ENCODE assay signal across 2 cellular contexts in the genomic region with DNA sequence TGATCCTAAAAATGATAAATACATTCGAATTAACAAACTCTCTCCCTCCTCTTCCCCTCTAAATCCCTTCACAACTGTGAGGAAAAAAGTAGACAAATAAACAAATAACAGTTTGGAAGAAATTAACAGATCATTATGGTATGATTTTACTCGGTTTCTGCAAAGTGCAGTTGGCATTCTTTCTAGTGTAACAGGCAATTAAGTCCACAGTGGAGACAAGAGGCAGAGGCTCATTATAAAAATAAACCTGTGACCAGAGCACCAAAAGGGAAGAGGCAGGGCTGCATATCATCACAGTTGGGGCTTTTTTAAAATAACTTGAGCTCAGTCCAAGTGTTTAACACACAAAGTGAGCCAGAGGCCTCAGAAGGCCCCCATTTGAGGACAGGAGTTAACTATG.
TF ChIP-seq lines count a peak whose summit lies in the region.

No MANE protein-coding gene starts in this region.

TF ChIP-seq in SK-N-SH treated with all-trans-retinoic acid at 6 μM for 48 hours, 23 proteins besides CTCF, POLR2A, EP300 and RAD21:
- TF ChIP-seq ESRRG (CRISPR knock-in tag; IDR thresholded peaks at IDR 0.05) (no peak), ZFP3 (CRISPR knock-in tag; IDR thresholded peaks at IDR 0.05) (no peak), ZNF565 (CRISPR knock-in tag; conservative IDR thresholded peaks at IDR 0.05; ENCODE audit: low read depth) (no peak), PPARA (CRISPR knock-in tag; IDR thresholded peaks at IDR 0.05; ENCODE audit: borderline replicate concordance) (no peak), ISL1 (CRISPR knock-in tag; IDR thresholded peaks at IDR 0.05) (peak; percentile 65), ZC3H10 (CRISPR knock-in tag; IDR thresholded peaks at IDR 0.05) (no peak), TOX (CRISPR knock-in tag; IDR thresholded peaks at IDR 0.05; ENCODE audit: borderline replicate concordance) (no peak)

TF ChIP-seq in SK-N-SH, 30 proteins besides CTCF, POLR2A, EP300 and RAD21:
- TF ChIP-seq GATA2 (CRISPR knock-in tag; IDR thresholded peaks at IDR 0.05) (no peak), SIN3A (IDR thresholded peaks at IDR 0.05; ENCODE audit: borderline replicate concordance, low read depth, low read length) (no peak), JUND (IDR thresholded peaks at IDR 0.05) (no peak), YY1 (IDR thresholded peaks at IDR 0.05; ENCODE audit: low read depth) (no peak), GABPA (IDR thresholded peaks at IDR 0.05; ENCODE audit: low read depth) (no peak), RXRA (IDR thresholded peaks at IDR 0.05; ENCODE audit: borderline replicate concordance, low read depth) (no peak), FOXM1 (IDR thresholded peaks at IDR 0.05; ENCODE audit: low read depth) (no peak), MXI1 (IDR thresholded peaks at IDR 0.05; ENCODE audit: low read depth, low read length) (no peak), POLR2AphosphoS5 (IDR thresholded peaks at IDR 0.05; ENCODE audit: low read depth, low read length) (no peak), ELF1 (IDR thresholded peaks at IDR 0.05) (no peak), EZH2phosphoT487 (IDR thresholded peaks at IDR 0.05; ENCODE audit: borderline replicate concordance, low read depth) (no peak), NRF1 (IDR thresholded peaks at IDR 0.05; ENCODE audit: low read depth, low read length) (no peak)
- TF ChIP-seq, protein P1, sequence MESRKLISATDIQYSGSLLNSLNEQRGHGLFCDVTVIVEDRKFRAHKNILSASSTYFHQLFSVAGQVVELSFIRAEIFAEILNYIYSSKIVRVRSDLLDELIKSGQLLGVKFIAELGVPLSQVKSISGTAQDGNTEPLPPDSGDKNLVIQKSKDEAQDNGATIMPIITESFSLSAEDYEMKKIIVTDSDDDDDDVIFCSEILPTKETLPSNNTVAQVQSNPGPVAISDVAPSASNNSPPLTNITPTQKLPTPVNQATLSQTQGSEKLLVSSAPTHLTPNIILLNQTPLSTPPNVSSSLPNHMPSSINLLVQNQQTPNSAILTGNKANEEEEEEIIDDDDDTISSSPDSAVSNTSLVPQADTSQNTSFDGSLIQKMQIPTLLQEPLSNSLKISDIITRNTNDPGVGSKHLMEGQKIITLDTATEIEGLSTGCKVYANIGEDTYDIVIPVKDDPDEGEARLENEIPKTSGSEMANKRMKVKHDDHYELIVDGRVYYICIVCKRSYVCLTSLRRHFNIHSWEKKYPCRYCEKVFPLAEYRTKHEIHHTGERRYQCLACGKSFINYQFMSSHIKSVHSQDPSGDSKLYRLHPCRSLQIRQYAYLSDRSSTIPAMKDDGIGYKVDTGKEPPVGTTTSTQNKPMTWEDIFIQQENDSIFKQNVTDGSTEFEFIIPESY (IDR thresholded peaks at IDR 0.05; ENCODE audit: borderline replicate concordance, low read depth): no peak
- TF ChIP-seq, protein P2, sequence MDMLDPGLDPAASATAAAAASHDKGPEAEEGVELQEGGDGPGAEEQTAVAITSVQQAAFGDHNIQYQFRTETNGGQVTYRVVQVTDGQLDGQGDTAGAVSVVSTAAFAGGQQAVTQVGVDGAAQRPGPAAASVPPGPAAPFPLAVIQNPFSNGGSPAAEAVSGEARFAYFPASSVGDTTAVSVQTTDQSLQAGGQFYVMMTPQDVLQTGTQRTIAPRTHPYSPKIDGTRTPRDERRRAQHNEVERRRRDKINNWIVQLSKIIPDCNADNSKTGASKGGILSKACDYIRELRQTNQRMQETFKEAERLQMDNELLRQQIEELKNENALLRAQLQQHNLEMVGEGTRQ (IDR thresholded peaks at IDR 0.05; ENCODE audit: borderline replicate concordance, low read depth, low read length): no peak
- TF ChIP-seq, protein P3, sequence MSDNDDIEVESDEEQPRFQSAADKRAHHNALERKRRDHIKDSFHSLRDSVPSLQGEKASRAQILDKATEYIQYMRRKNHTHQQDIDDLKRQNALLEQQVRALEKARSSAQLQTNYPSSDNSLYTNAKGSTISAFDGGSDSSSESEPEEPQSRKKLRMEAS (IDR thresholded peaks at IDR 0.05; ENCODE audit: low read depth): no peak
- TF ChIP-seq, protein P4, sequence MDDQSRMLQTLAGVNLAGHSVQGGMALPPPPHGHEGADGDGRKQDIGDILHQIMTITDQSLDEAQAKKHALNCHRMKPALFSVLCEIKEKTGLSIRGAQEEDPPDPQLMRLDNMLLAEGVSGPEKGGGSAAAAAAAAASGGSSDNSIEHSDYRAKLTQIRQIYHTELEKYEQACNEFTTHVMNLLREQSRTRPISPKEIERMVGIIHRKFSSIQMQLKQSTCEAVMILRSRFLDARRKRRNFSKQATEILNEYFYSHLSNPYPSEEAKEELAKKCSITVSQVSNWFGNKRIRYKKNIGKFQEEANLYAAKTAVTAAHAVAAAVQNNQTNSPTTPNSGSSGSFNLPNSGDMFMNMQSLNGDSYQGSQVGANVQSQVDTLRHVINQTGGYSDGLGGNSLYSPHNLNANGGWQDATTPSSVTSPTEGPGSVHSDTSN (IDR thresholded peaks at IDR 0.05): no peak
- TF ChIP-seq, protein P5, sequence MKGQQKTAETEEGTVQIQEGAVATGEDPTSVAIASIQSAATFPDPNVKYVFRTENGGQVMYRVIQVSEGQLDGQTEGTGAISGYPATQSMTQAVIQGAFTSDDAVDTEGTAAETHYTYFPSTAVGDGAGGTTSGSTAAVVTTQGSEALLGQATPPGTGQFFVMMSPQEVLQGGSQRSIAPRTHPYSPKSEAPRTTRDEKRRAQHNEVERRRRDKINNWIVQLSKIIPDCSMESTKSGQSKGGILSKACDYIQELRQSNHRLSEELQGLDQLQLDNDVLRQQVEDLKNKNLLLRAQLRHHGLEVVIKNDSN (IDR thresholded peaks at IDR 0.05; ENCODE audit: borderline replicate concordance, low read depth): no peak
